ENCODE assay signal across 9 cellular contexts in the genomic region with DNA sequence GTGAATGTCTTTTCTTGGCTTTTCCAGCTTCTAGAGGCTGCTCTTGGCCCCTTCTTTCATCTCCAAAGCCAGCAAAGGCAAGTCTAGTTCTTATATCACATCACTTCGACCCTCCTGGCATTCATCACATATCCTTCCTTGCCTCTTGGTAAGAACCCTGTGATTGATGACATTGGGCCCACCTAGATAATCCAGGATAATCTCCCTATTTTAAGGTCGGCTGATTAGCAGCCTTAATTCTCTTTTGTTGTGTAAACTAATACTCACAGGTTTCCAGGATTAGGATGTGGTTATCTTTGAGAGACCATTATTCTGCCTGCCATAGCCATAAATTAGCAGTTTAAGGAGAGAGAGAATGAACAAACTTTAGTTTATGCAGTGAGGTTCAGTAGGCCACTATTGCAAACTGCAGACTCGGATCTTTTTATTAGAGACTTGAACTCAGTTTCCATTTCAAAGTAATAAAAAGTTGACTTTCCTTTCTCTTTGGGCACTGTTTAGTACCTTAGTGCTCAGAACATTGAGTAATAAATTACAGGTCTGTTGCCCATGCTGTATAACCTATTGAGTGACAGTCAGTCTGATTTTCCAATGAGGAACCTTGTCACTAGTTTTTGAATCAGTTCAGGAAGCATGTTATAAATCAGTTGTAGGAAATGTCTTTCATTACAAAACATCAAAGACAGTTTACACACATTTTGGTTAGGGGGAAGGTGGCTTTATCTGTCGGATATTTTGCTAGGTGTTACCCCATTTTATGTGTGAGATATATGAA. TPM values are rescaled to one million over a fixed set of nuclear protein-coding genes. Genes with fewer than 3 reads are reported as not detected.
DNase-seq lines count a peak whose midpoint lies in the region; ATAC-seq and TF ChIP-seq lines count a peak whose summit lies in the region.
"Had no signal": no experiment of that assay in that cellular context is flagged by ENCODE, and none has a peak within 500 bp of the region (broad histone marks: within the 10 kb centered on the region; RNA-seq: fewer than 3 reads in every experiment).

No MANE protein-coding gene starts in this region.

- peak overlapping the region; percentile 85 for H3K4me2 ChIP-seq in OCI-LY3 (ENCODE audit: low read length)

- peaks cover 5% of the 10 kb centered on the region for H3K27me3 Mint-ChIP-seq in endothelial cell (ENCODE audit: unreplicated experiment)

- no peak overlapping the region for H3K4me3 Mint-ChIP-seq in endothelial cell (ENCODE audit: unreplicated experiment)

- peak overlapping the region; percentile 98 for H3K27ac ChIP-seq in OCI-LY3 (ENCODE audit: low read length)
- H3K27ac ChIP-seq in gastrocnemius medialis, result peak overlapping the region; percentile 93 to 98 (median 96)
- H3K27ac ChIP-seq in RWPE1, result no peak overlapping the region
- H3K27ac ChIP-seq: ovary had no signal

- peak overlapping the region; percentile 96 for H3K9ac ChIP-seq in OCI-LY3 (ENCODE audit: low read length)

- H3K79me2 ChIP-seq in OCI-LY3 (ENCODE audit: low read length), result peaks cover 98% of the 10 kb centered on the region

- H2AFZ ChIP-seq in OCI-LY3 (ENCODE audit: low read depth, low read length), result no peak overlapping the region

- ATAC-seq in gastrocnemius medialis (no peak), GM18868 (IDR thresholded peaks at IDR 0.05; ENCODE audit: unreplicated experiment) (no peak), HG03097 (IDR thresholded peaks at IDR 0.05; ENCODE audit: low FRiP score, unreplicated experiment) (no peak)

- in situ Hi-C loops in gastrocnemius medialis (cut with MboI; ENCODE audit: low sequenced_read_pairs in 4 of 4), result loop anchor here in 1 of 4 donors (25.0 kb wide), 1 partner anchor 1870 kb away; the partner anchor contains the start of gene LRRC30

- DNase-seq in GM12865 (ENCODE audit: low read depth), result no peak
- DNase-seq in endothelial cell (ENCODE audit: low spot score), result no peak
- DNase-seq in gastrocnemius medialis, result no peak
- no peak for DNase-seq in RWPE1 (ENCODE audit: low spot score)
- DNase-seq: activated CD8-positive, alpha-beta memory T cell treated with anti-CD3 and anti-CD28 coated beads, Interleukin-2, amount 50 U/mL, for 48 hours; ovary had no signal

- TF ChIP-seq CTCF in GM12865 (IDR thresholded peaks at IDR 0.05; ENCODE audit: insufficient read depth, low read depth, low read length, missing control alignments) (no peak), OCI-LY3 (IDR thresholded peaks at IDR 0.05; ENCODE audit: low read depth, low read length) (no peak), endothelial cell (IDR thresholded peaks at IDR 0.05; ENCODE audit: unreplicated experiment) (no peak), gastrocnemius medialis (IDR thresholded peaks at IDR 0.05 in 4 of 5, conservative IDR thresholded peaks at IDR 0.05 in 1 of 5) (no peak), RWPE1 (conservative IDR thresholded peaks at IDR 0.05; ENCODE audit: low read depth) (no peak)

- H4K20me1 ChIP-seq in OCI-LY3 (ENCODE audit: insufficient read depth, low read length), result peaks cover 67% of the 10 kb centered on the region

- H3K9me3 Mint-ChIP-seq in endothelial cell (ENCODE audit: unreplicated experiment), result no peaks in the 10 kb centered on the region

- H3K4me3 ChIP-seq in GM12865 (ENCODE audit: low read depth, low read length), result peak overlapping the region; percentile 79
- peak overlapping the region; percentile 88 for H3K4me3 ChIP-seq in OCI-LY3 (ENCODE audit: low read length)
- peak overlapping the region in 1 of 4 donors; percentile 78 for H3K4me3 ChIP-seq in gastrocnemius medialis
- H3K4me3 ChIP-seq: ovary had no signal

- peaks cover 82% of the 10 kb centered on the region for H3K36me3 ChIP-seq in OCI-LY3 (replicated peaks; ENCODE audit: low read depth, low read length)
- H3K36me3 ChIP-seq in gastrocnemius medialis, result no peaks in the 10 kb centered on the region
- H3K36me3 ChIP-seq: ovary had no signal

- POLR2A ChIA-PET in RWPE1 (lab: Yijun Ruan, JAX; ENCODE audit: low non-redundant PET), result no interaction called here

- H3K9me3 ChIP-seq in OCI-LY3 (ENCODE audit: insufficient read depth, low read length) (no peaks in the 10 kb centered on the region), gastrocnemius medialis (no peaks in the 10 kb centered on the region)
- H3K9me3 ChIP-seq: ovary had no signal

- H3K4me1 ChIP-seq in OCI-LY3 (ENCODE audit: low read length) (peaks cover 49% of the 10 kb centered on the region), gastrocnemius medialis (peaks cover 75 to 79% of the 10 kb centered on the region in 2 donors)

- CTCF ChIA-PET in RWPE1 (lab: Yijun Ruan, JAX), result no interaction called here

- peak overlapping the region; percentile 72 for H3K27ac Mint-ChIP-seq in endothelial cell (ENCODE audit: unreplicated experiment)

- intact Hi-C loops in gastrocnemius medialis (cut with DNase I; ENCODE audit: low total_unique reads), result no loop called here

- no peak for TF ChIP-seq POLR2A in gastrocnemius medialis (IDR thresholded peaks at IDR 0.05)

- H3K4me1 Mint-ChIP-seq in endothelial cell (ENCODE audit: unreplicated experiment), result peaks cover 45% of the 10 kb centered on the region

- H3K27me3 ChIP-seq in OCI-LY3 (ENCODE audit: low read depth, low read length) (no peaks in the 10 kb centered on the region), gastrocnemius medialis (no peaks in the 10 kb centered on the region)
- H3K27me3 ChIP-seq: ovary had no signal

- H3K36me3 Mint-ChIP-seq in endothelial cell (ENCODE audit: low read depth, unreplicated experiment), result no peaks in the 10 kb centered on the region

RNA-seq across cellular contexts. Expression of gene NDUFV2, which starts 4.5 kb away (rescaled TPM):
- 102 TPM for total RNA-seq in endothelial cell (ENCODE audit: unreplicated experiment)
- 100 to 1,000 TPM; 251 to 386 (median 277) TPM for total RNA-seq in gastrocnemius medialis

RNA-seq across cellular contexts. Expression of gene ANKRD12, which starts 29.6 kb away (rescaled TPM):
- total RNA-seq in endothelial cell (ENCODE audit: unreplicated experiment) (32.9 TPM), gastrocnemius medialis (10 to 100 TPM; 26.9 to 40.1 (median 36.7) TPM)
